8 cellular contexts compared by ENCODE assay signal in the genomic region with DNA sequence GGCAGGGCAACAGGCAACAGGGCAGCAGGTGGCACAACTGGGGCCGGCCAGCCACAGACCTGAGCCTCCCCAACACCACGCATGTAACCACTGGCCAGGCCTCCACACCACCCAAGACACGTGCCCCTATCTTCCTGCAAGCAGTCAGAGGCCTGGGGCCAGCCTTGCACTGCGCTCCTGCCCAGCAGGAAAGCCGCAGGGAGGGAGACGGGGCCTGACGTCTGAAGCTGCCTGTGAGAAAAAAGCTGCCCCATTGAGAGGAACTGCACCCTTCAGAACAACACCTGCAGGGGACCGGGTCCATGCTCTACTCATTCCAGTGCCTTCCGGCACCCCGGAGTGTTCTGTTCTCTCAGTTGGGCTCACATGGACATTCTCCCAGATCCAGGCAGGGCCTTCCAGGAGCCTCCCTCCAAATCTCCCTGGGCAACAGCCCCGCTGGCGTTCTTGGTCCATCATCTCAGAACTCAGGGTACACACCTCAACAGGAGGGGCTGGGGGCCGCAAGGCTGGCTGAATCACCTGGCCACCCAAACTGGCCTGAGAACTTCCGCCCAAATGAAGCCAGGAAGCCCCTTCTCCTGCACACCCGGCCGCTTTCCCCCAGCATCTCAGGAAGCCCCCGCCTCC.
DNase-seq lines count a peak whose midpoint lies in the region; ATAC-seq, FAIRE-seq and TF ChIP-seq lines count a peak whose summit lies in the region.
"Not testable (repeated sequence)": the region's sequence is repeated elsewhere in the genome, so short reads cannot be mapped to it uniquely, and the experiment has no call there.

No MANE protein-coding gene starts in this region.

- TF ChIP-seq EP300 in GM12878 (IDR thresholded peaks at IDR 0.05; ENCODE audit: borderline replicate concordance in 1 of 2, control insufficient read depth in 1 of 2, low read depth in 2 of 2, low read length in 2 of 2) = not testable (repeated sequence)

- peak overlapping the region in 4 of 11 experiments; percentile 28 to 49 (median 38); a peak in 4 of 22 replicates for H3K9ac ChIP-seq in BLaER1 treated with 17β-estradiol and CSF1 and Interleukin-3, amounts not matched to agents 10 nM and 100 nM
- H3K9ac ChIP-seq in GM12878 (ENCODE audit: control insufficient read depth, insufficient read depth, low read length) = peak overlapping the region; percentile 48; the same call in 1 of the 2 replicates

- CTCF ChIA-PET in activated CD8-positive, alpha-beta T cell treated with anti-CD3 and anti-CD28 coated beads, Interleukin-2, amount 10 ng/mL, durations not matched to agents 7 days and 5 days (lab: Charles Lee); GM12878 (lab: Yijun Ruan, JAX): not testable (repeated sequence)

- TF ChIP-seq CTCF in GM12878 (IDR thresholded peaks at IDR 0.05 in 2 of 3, conservative IDR thresholded peaks at IDR 0.05 in 1 of 3; ENCODE audit: control insufficient read depth in 2 of 3, extremely low read depth in 1 of 3, insufficient read depth in 1 of 3, low read depth in 3 of 3, low read length in 3 of 3); mucosa of descending colon (IDR thresholded peaks at IDR 0.05): not testable (repeated sequence)

- in situ Hi-C loops in GM12878 (cut with MboI) = not testable (repeated sequence)

- not testable (repeated sequence) for H4K20me1 ChIP-seq in BLaER1 treated with 17β-estradiol and CSF1 and Interleukin-3, amounts not matched to agents 10 nM and 100 nM; GM12878 (ENCODE audit: control insufficient read depth, insufficient read depth)

- H3K27me3 ChIP-seq in BLaER1 treated with 17β-estradiol and CSF1 and Interleukin-3, amounts not matched to agents 10 nM and 100 nM; GM12878 (replicated peaks in 1 of 2; ENCODE audit: control insufficient read depth in 2 of 2, insufficient read depth in 2 of 2, low read length in 1 of 2): not testable (repeated sequence)

- not testable (repeated sequence) for TF ChIP-seq POLR2A in GM12878 (IDR thresholded peaks at IDR 0.05; ENCODE audit: low read depth, low read length)

- TSS peak; percentile 91 for BruUV-seq in GM12878 (replicated peaks; lab: Mats Ljungman, UMichigan)

- RAD21 ChIA-PET in GM12878 (lab: Charles Lee; ENCODE audit: unreplicated experiment) = not testable (repeated sequence)

- DNase-seq in RPMI8226 (peak; percentile 53), left cardiac atrium (peak; percentile 20), mucosa of descending colon (peak; percentile 22 to 60 (median 52))
- peak; percentile 41 for DNase-seq in activated CD8-positive, alpha-beta T cell treated with anti-CD3 and anti-CD28 coated beads, Interleukin-2, amount 10 ng/mL, durations not matched to agents 7 days and 5 days
- not testable (repeated sequence) for DNase-seq in GM12878 (ENCODE audit: low read depth, low spot score); stimulated activated effector memory CD8-positive, alpha-beta T cell treated with anti-CD3 and anti-CD28 coated beads, Interleukin-12 subunit alpha, Interleukin-12 subunit beta, amount 100 ng/mL, for 72 hours (ENCODE audit: low spot score in 2 of 2)

- H3K9me3 ChIP-seq in BLaER1 treated with 17β-estradiol and CSF1 and Interleukin-3, amounts not matched to agents 10 nM and 100 nM (replicated peaks in 1 of 11); GM12878 (replicated peaks; ENCODE audit: control insufficient read depth, insufficient read depth, low read length); mucosa of descending colon: not testable (repeated sequence)

- H2AFZ ChIP-seq in GM12878 (ENCODE audit: control insufficient read depth, low read depth, low read length) = not testable (repeated sequence)

- intact Hi-C loops in GM12878 (cut with micrococcal nuclease; ENCODE audit: unreplicated experiment); left cardiac atrium (cut with DNase I); mucosa of descending colon (cut with DNase I, micrococcal nuclease): not testable (repeated sequence)

- WGBS in GM12878 (ENCODE audit: insufficient coverage, insufficient replicate concordance, low lambda C conversion rate, missing lambda C conversion rate) = 0% methylated on average over 8 of the region's 17 CpGs

- not testable (repeated sequence) for H3K36me3 ChIP-seq in BLaER1 treated with 17β-estradiol and CSF1 and Interleukin-3, amounts not matched to agents 10 nM and 100 nM; GM12878 (ENCODE audit: control insufficient read depth in 2 of 2, insufficient read depth in 2 of 2, low read length in 1 of 2); mucosa of descending colon (ENCODE audit: low read depth)

- not testable (repeated sequence) for H3K27ac Mint-ChIP-seq in activated CD8-positive, alpha-beta T cell treated with anti-CD3 and anti-CD28 coated beads, Interleukin-2, amount 10 ng/mL, durations not matched to agents 7 days and 5 days; stimulated activated effector memory CD8-positive, alpha-beta T cell treated with anti-CD3 and anti-CD28 coated beads, Interleukin-12 subunit alpha, Interleukin-12 subunit beta, amount 100 ng/mL, for 72 hours

- POLR2A ChIA-PET in activated CD8-positive, alpha-beta T cell treated with anti-CD3 and anti-CD28 coated beads, Interleukin-2, amount 10 ng/mL, durations not matched to agents 7 days and 5 days (lab: Charles Lee); GM12878 (lab: Charles Lee): not testable (repeated sequence)

- SMC1A ChIA-PET in GM12878 (lab: Charles Lee; ENCODE audit: uncharacterized antibody, unreplicated experiment) = not testable (repeated sequence)

- not testable (repeated sequence) for H3K27me3 Mint-ChIP-seq in activated CD8-positive, alpha-beta T cell treated with anti-CD3 and anti-CD28 coated beads, Interleukin-2, amount 10 ng/mL, durations not matched to agents 7 days and 5 days (ENCODE audit: low read depth)

- not testable (repeated sequence) for TF ChIP-seq RAD21 in GM12878 (IDR thresholded peaks at IDR 0.05; ENCODE audit: insufficient read depth, low read depth, low read length)

- ATAC-seq in GM21619 (IDR thresholded peaks at IDR 0.05; ENCODE audit: unreplicated experiment) (peak; percentile 14), GM12878 (peak; percentile 44), left cardiac atrium (peak; percentile 3 to 6), mucosa of descending colon (peak; percentile 28)
- ATAC-seq in activated CD8-positive, alpha-beta T cell treated with anti-CD3 and anti-CD28 coated beads, Interleukin-2, amount 10 ng/mL, durations not matched to agents 7 days and 5 days = peak; percentile 36
- ATAC-seq in stimulated activated effector memory CD8-positive, alpha-beta T cell treated with anti-CD3 and anti-CD28 coated beads, Interleukin-12 subunit alpha, Interleukin-12 subunit beta, amount 100 ng/mL, for 72 hours = peak; percentile 2

- not testable (repeated sequence) for H3K9me3 Mint-ChIP-seq in activated CD8-positive, alpha-beta T cell treated with anti-CD3 and anti-CD28 coated beads, Interleukin-2, amount 10 ng/mL, durations not matched to agents 7 days and 5 days (ENCODE audit: insufficient read depth); stimulated activated effector memory CD8-positive, alpha-beta T cell treated with anti-CD3 and anti-CD28 coated beads, Interleukin-12 subunit alpha, Interleukin-12 subunit beta, amount 100 ng/mL, for 72 hours

- H3K4me1 Mint-ChIP-seq in activated CD8-positive, alpha-beta T cell treated with anti-CD3 and anti-CD28 coated beads, Interleukin-2, amount 10 ng/mL, durations not matched to agents 7 days and 5 days (ENCODE audit: low read depth); stimulated activated effector memory CD8-positive, alpha-beta T cell treated with anti-CD3 and anti-CD28 coated beads, Interleukin-12 subunit alpha, Interleukin-12 subunit beta, amount 100 ng/mL, for 72 hours: not testable (repeated sequence)

- H3K4me1 ChIP-seq in BLaER1 treated with 17β-estradiol and CSF1 and Interleukin-3, amounts not matched to agents 10 nM and 100 nM = peaks cover 18 to 32% (median 26%) of the 10 kb centered on the region in 10 experiments
- not testable (repeated sequence) for H3K4me1 ChIP-seq in GM12878 (ENCODE audit: control insufficient read depth, insufficient read depth, low read length); mucosa of descending colon (ENCODE audit: low read depth)

- H3K4me3 ChIP-seq in BLaER1 treated with 17β-estradiol and CSF1 and Interleukin-3, amounts not matched to agents 10 nM and 100 nM; mucosa of descending colon: not testable (repeated sequence)
- peak overlapping the region; percentile 32; the same call in 1 of the 2 replicates for H3K4me3 ChIP-seq in GM12878

- H3K79me2 ChIP-seq in GM12878 (ENCODE audit: control insufficient read depth, insufficient read depth, low read length) = not testable (repeated sequence)

- peak overlapping the region in 4 of 11 experiments; percentile 45 to 55 (median 48); a peak in 6 of 22 replicates for H3K27ac ChIP-seq in BLaER1 treated with 17β-estradiol and CSF1 and Interleukin-3, amounts not matched to agents 10 nM and 100 nM
- peak overlapping the region; percentile 78 for H3K27ac ChIP-seq in GM12878 (ENCODE audit: control insufficient read depth, insufficient read depth)

- H3K36me3 Mint-ChIP-seq in activated CD8-positive, alpha-beta T cell treated with anti-CD3 and anti-CD28 coated beads, Interleukin-2, amount 10 ng/mL, durations not matched to agents 7 days and 5 days (ENCODE audit: low read depth); stimulated activated effector memory CD8-positive, alpha-beta T cell treated with anti-CD3 and anti-CD28 coated beads, Interleukin-12 subunit alpha, Interleukin-12 subunit beta, amount 100 ng/mL, for 72 hours: not testable (repeated sequence)

- H3K4me3 Mint-ChIP-seq in activated CD8-positive, alpha-beta T cell treated with anti-CD3 and anti-CD28 coated beads, Interleukin-2, amount 10 ng/mL, durations not matched to agents 7 days and 5 days; stimulated activated effector memory CD8-positive, alpha-beta T cell treated with anti-CD3 and anti-CD28 coated beads, Interleukin-12 subunit alpha, Interleukin-12 subunit beta, amount 100 ng/mL, for 72 hours: not testable (repeated sequence)

- not testable (repeated sequence) for FAIRE-seq in GM12878 (lab: Jason Lieb, UNC)

- peak overlapping the region; percentile 41 to 66 (median 57); a peak in 17 of 22 replicates for H3K4me2 ChIP-seq in BLaER1 treated with 17β-estradiol and CSF1 and Interleukin-3, amounts not matched to agents 10 nM and 100 nM
- peak overlapping the region; percentile 60; the same call in 1 of the 2 replicates for H3K4me2 ChIP-seq in GM12878 (ENCODE audit: control insufficient read depth, insufficient read depth)

TF ChIP-seq in GM12878, 131 proteins besides CTCF, POLR2A, EP300 and RAD21:
- peak; percentile 30; the same call in 1 of the 2 replicates for TF ChIP-seq POLR2AphosphoS5 (IDR thresholded peaks at IDR 0.05; ENCODE audit: low read length)
